Comparison of ENCODE assay signal across 24 cellular contexts in the genomic region with DNA sequence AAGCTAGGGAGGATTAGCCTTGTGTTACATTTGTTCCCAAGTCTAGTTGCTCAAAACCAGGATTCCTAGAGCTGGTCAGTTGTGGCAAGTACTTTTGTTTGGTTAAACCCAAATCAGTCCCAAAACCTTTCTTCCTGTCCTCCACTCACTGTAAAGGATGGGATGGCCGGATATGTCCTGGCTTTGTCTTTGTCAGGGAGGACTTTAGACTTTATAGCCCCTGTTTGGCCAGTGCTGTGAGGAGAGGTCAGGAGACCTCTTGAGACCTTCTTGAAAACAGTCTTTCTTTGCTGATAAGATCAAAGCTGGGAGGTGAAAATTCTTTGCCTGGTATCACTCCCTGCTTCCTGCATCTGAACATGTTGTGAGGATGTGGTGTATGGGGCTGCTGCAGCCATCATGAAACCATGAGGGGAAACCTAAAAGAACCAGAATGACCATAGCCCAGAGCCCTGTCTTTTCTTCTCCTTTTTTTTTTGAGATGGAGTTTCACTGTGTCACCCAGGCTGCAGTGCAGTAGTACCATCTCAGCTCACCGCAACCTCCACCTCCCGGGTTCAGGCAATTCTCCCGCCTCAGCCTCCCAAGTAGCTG.
"Had no signal": no experiment of that assay in that cellular context is flagged by ENCODE, and none has a peak within 500 bp of the region (broad histone marks: within the 10 kb centered on the region; RNA-seq: fewer than 3 reads in every experiment).

No MANE protein-coding gene starts in this region.

- H3K27ac Mint-ChIP-seq: activated CD8-positive, alpha-beta T cell treated with anti-CD3 and anti-CD28 coated beads for 36 hours; activated naive CD8-positive, alpha-beta T cell; brain had no signal

- H3K36me3 Mint-ChIP-seq: activated naive CD8-positive, alpha-beta T cell; brain had no signal

- H3K4me3 Mint-ChIP-seq: activated CD8-positive, alpha-beta T cell treated with anti-CD3 and anti-CD28 coated beads for 36 hours; activated naive CD8-positive, alpha-beta T cell; activated T-cell treated with anti-CD3 and anti-CD28 coated beads, Interleukin-2, amount 50 U/mL, for 4 hours; brain; central memory CD8-positive, alpha-beta T cell had no signal

- H3K9ac ChIP-seq: SK-N-SH had no signal

- H3K27me3 Mint-ChIP-seq: activated naive CD8-positive, alpha-beta T cell had no signal

- DNase-seq: activated CD4-positive, alpha-beta T cell treated with anti-CD3 and anti-CD28 coated beads for 4 hours; activated CD8-positive, alpha-beta T cell treated with anti-CD3 and anti-CD28 coated beads for 36 hours; activated effector memory CD4-positive, alpha-beta T cell treated with anti-CD3 and anti-CD28 coated beads, Interleukin-2, amount 50 U/mL, for 16 hours; activated naive CD4-positive, alpha-beta T cell treated with Interleukin-2 at 50 U/mL for 16 hours; activated T-cell treated with anti-CD3 and anti-CD28 coated beads, Interleukin-2, amount 50 U/mL, for 4 hours; amygdala; NCI-H1092 treated with DMSO at 0.1 percent for 48 hours; NCI-H1417 treated with DMSO at 0.1 percent for 48 hours; NCI-H1694; NCI-H2029; NCI-H2107; NCI-H2171 treated with DMSO at 0.1 percent for 48 hours; NCI-H226; NCI-H526; NCI-H774; RPMI8226; SJCRH30; SK-N-SH had no signal

- H3K27ac ChIP-seq: SJCRH30 had no signal

- H3K9me3 Mint-ChIP-seq: activated CD8-positive, alpha-beta T cell treated with anti-CD3 and anti-CD28 coated beads for 36 hours; activated T-cell treated with anti-CD3 and anti-CD28 coated beads, Interleukin-2, amount 50 U/mL, for 4 hours; central memory CD8-positive, alpha-beta T cell had no signal

- H3K4me1 ChIP-seq: SJCRH30 had no signal

- H3K4me3 ChIP-seq: SJCRH30 had no signal

- FAIRE-seq: astrocyte had no signal

- ATAC-seq: activated CD4-positive, CD25-positive, alpha-beta regulatory T cell treated with anti-CD3 and anti-CD28 coated beads, Interleukin-2, amount 50 U/mL, for 24 hours; activated CD8-positive, alpha-beta T cell treated with anti-CD3 and anti-CD28 coated beads for 36 hours; activated T-cell treated with anti-CD3 and anti-CD28 coated beads, Interleukin-2, amount 50 U/mL, for 4 hours; Right ventricle myocardium inferior had no signal

- H3K36me3 ChIP-seq: SJCRH30 had no signal

- H3K4me1 Mint-ChIP-seq: brain; central memory CD8-positive, alpha-beta T cell had no signal

- H3K4me2 ChIP-seq: SK-N-SH had no signal

- H3K9me3 ChIP-seq: SJCRH30, SK-N-SH had no signal
